In the genomic region with DNA sequence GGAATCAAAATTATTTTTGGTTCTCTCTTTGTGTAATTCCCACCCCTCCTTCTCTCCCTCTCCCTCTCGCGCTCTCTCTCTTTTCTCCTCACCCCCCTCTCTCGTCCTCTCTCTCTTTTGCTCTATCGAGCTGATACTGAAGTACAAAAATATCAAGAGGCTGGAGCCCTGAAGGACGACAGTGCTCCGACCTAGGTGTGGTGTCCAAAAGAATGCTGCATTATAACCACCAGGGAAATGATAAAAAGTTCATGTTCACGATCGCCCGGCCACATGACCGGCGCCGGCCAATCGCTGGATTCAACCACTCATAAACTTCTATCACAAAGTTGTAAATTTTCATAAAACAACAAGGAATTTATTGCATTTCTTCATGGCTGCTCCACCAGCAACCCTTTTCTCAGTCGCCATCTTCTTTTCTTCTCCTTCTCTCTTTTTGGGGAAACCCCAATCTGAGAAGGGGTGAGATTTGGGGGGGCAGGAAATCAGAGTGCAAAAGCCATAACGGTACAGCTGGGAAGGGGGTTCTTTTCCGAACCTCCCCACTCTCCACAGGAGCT, we compare ENCODE assay signal across 11 cellular contexts. TPM values are rescaled to one million over a fixed set of nuclear protein-coding genes. Genes with fewer than 3 reads are reported as not detected.
DNase-seq lines count a peak whose midpoint lies in the region; ATAC-seq and TF ChIP-seq lines count a peak whose summit lies in the region.
"Had no signal": no experiment of that assay in that cellular context is flagged by ENCODE, and none has a peak within 500 bp of the region (broad histone marks: within the 10 kb centered on the region; RNA-seq: fewer than 3 reads in every experiment).

Gene HOXB6 (minus strand): TSS at position 217 of the 560 bp plus-strand sequence. CDS start 6,836 bp downstream, outside the sequence.

- peak; percentile 69 for DNase-seq in H4 (ENCODE audit: low spot score)
- DNase-seq in RWPE2 (ENCODE audit: low spot score) = no peak
- no peak for DNase-seq in glomerular endothelial cell (ENCODE audit: extremely low read depth, low read depth, low spot score)
- no peak for DNase-seq in smooth muscle cell (lab: John Stamatoyannopoulos, UW; ENCODE audit: unreplicated experiment)
- DNase-seq in globus pallidus (ENCODE audit: low spot score) = no peak
- DNase-seq: activated T-cell treated with anti-CD3 and anti-CD28 coated beads, Interleukin-2, amount 50 U/mL, for 24 hours; KG1 had no signal

- peak within 1 kb of the TSS; percentile 52 for H3K4me3 ChIP-seq in RWPE2 (ENCODE audit: severe bottlenecking)
- peak within 1 kb of the TSS; percentile 66 for H3K4me3 ChIP-seq in smooth muscle cell

- H3F3A ChIP-seq in smooth muscle cell (ENCODE audit: low read depth) = peaks cover 21% of the 10 kb centered on the region

- no peaks in the 10 kb centered on the region for H3K36me3 ChIP-seq in RWPE2 (ENCODE audit: low read depth)
- no peaks in the 10 kb centered on the region for H3K36me3 ChIP-seq in smooth muscle cell (ENCODE audit: low read depth)
- H3K36me3 ChIP-seq: neutrophil had no signal

- TF ChIP-seq CTCF in RWPE2 (IDR thresholded peaks at IDR 0.05; ENCODE audit: poor library complexity, severe bottlenecking) (no peak), smooth muscle cell (IDR thresholded peaks at IDR 0.05; ENCODE audit: borderline replicate concordance, insufficient read depth, poor library complexity, severe bottlenecking) (no peak)

- H4K20me1 ChIP-seq in smooth muscle cell (ENCODE audit: low read depth) = peaks cover 38% of the 10 kb centered on the region

- H3K27ac ChIP-seq in RWPE2 (ENCODE audit: poor library complexity, severe bottlenecking) = peak within 1 kb of the TSS; percentile 86
- peak within 1 kb of the TSS; percentile 54 for H3K27ac ChIP-seq in smooth muscle cell (ENCODE audit: low read depth)
- H3K27ac ChIP-seq: neutrophil had no signal

- H3K9me3 ChIP-seq in RWPE2 (ENCODE audit: severe bottlenecking) (no peaks in the 10 kb centered on the region), smooth muscle cell (replicated peaks; ENCODE audit: low read depth) (no peaks in the 10 kb centered on the region)
- H3K9me3 ChIP-seq: neutrophil had no signal

- ATAC-seq in RWPE2 (ENCODE audit: low read depth) (peak; percentile 34; the same call in 2 of the 3 replicates), HG03175 (IDR thresholded peaks at IDR 0.05; ENCODE audit: unreplicated experiment) (no peak), HG03159 (IDR thresholded peaks at IDR 0.05; ENCODE audit: unreplicated experiment) (no peak), GM21529 (IDR thresholded peaks at IDR 0.05; ENCODE audit: unreplicated experiment) (no peak)

- H3K27me3 ChIP-seq in RWPE2 (ENCODE audit: insufficient read depth, poor library complexity, severe bottlenecking) (no peaks in the 10 kb centered on the region), smooth muscle cell (ENCODE audit: low read depth) (peaks cover 7% of the 10 kb centered on the region)

- peak within 1 kb of the TSS; percentile 70 for H2AFZ ChIP-seq in smooth muscle cell (ENCODE audit: low read depth)

- peaks cover 77% of the 10 kb centered on the region for H3K79me2 ChIP-seq in smooth muscle cell (ENCODE audit: low read depth)

- peak within 1 kb of the TSS; percentile 65 for H3K9ac ChIP-seq in smooth muscle cell (ENCODE audit: low read depth)

- H3K4me2 ChIP-seq in smooth muscle cell = peak within 1 kb of the TSS; percentile 98

- H3K4me1 ChIP-seq in RWPE2 (ENCODE audit: insufficient read depth, poor library complexity, severe bottlenecking) (peaks cover 16% of the 10 kb centered on the region), smooth muscle cell (ENCODE audit: low read depth) (peaks cover 4% of the 10 kb centered on the region)

- 15% methylated on average over 14 of the region's 16 CpGs for WGBS in smooth muscle cell (ENCODE audit: low lambda C conversion rate)

RNA-seq across cellular contexts. Expression of gene HOXB6, which starts in this region (rescaled TPM):
- 1.4 and 3.1 TPM in 2 replicates for total RNA-seq in H4 (2014; rRNA removed; shearing (Covaris generic))
- total RNA-seq in glomerular endothelial cell = 48.2 and 51.0 TPM in 2 replicates
- 6.3 and 7.2 TPM in 2 replicates for total RNA-seq in smooth muscle cell
- 9.3 and 10.3 TPM in 2 replicates for polyA plus RNA-seq in smooth muscle cell
